In the genomic region with DNA sequence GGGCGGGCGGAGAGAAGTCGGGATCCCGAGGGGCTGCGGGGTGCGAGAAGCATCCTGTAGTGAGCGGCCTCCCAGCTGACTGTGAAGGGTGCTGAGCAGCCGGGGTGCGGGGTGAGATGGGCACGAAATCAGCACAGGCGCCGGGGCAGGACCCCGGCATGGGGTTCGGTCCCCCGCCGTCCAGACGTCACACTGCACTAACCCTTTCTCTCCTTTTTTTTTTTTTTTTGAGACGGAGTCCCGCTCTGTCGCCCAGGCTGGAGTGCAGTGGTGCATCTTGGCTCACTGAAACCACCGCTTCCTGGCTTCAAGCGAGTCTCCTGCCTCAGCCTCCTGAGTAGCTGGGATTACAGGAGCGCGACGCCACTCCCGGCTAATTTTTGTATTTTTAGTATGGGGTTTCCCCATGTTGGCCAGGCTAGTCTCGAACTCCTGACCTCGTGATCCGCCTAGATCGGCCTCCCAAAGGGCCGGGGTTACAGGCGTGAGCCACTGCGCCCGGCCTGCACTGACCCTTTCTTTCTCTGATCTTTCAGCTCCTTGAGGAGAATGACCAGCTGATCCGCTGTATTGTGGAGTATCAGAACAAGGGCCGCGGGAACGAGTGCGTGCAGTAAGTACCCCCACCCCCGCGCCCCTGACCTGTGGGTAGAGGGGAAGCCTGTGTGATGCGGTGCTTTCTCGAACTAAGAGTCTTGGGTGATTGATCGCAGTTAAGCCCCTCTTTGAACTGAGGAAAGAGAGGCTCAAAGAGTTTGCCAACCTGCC, we compare ENCODE assay signal across 8 cellular contexts. TPM values are rescaled to one million over a fixed set of nuclear protein-coding genes. Genes with fewer than 3 reads are reported as not detected.
A peak's percentile ranks its signal among the peaks of the same experiment; 100 is the strongest.
DNase-seq lines count a peak whose midpoint lies in the region; ATAC-seq and TF ChIP-seq lines count a peak whose summit lies in the region.

No MANE protein-coding gene starts in this region.

- H3K4me3 ChIP-seq in fibroblast of pulmonary artery (replicated peaks; ENCODE audit: low read depth, low read length) (peak overlapping the region; percentile 76), retinal pigment epithelial cell (ENCODE audit: low read length) (peak overlapping the region; percentile 74)

- H3K27me3 Mint-ChIP-seq in T-cell: no peaks in the 10 kb centered on the region

- H3K4me3 Mint-ChIP-seq in T-cell: peak overlapping the region; percentile 84 to 99 (median 94)

- H3K27ac Mint-ChIP-seq in T-cell: peak overlapping the region; percentile 85 to 99

- CTCF ChIA-PET in T-cell (lab: Charles Lee): interaction anchor here (0.6 to 1.8 kb wide), 11 partner anchors 8 to 634 kb away, joined by 3 to 16 read pairs (median 4); partner anchors contain the start of genes NKTR (in 1 of the 2), SEC22C (in 1 of the 2) and VIPR1 (in 1 of the 2)

- H3K36me3 Mint-ChIP-seq in T-cell: peaks cover 23% of the 10 kb centered on the region

- peak; percentile 35 for DNase-seq in DMS53 (lab: John Stamatoyannopoulos, UW)
- no peak for DNase-seq in DMS53 treated with DMSO at 0.1 percent for 48 hours (lab: John Stamatoyannopoulos, UW; ENCODE audit: unreplicated experiment)
- DNase-seq in T-cell: no peak
- DNase-seq in fibroblast of pulmonary artery (ENCODE audit: low read depth): peak; percentile 25
- no peak for DNase-seq in retinal pigment epithelial cell (ENCODE audit: low read depth)
- DNase-seq in cerebellar nuclear complex (lab: John Stamatoyannopoulos, UW): no peak

- H3K4me1 Mint-ChIP-seq in T-cell: peaks cover 16 to 43% (median 38%) of the 10 kb centered on the region in 3 donors

- TF ChIP-seq CTCF in fibroblast of pulmonary artery (IDR thresholded peaks at IDR 0.05; ENCODE audit: low read length, missing control alignments) (no peak), retinal pigment epithelial cell (conservative IDR thresholded peaks at IDR 0.05; ENCODE audit: low read depth, low read length) (no peak)

- POLR2A ChIA-PET in T-cell (lab: Charles Lee): interaction anchor here (0.5 to 2.5 kb wide), 12 partner anchors 10 to 371 kb away, joined by 3 to 21 read pairs (median 4); partner anchors contain the start of genes NKTR (in 1 of the 2), SEC22C (in 1 of the 2) and VIPR1 (in 1 of the 2)

- peak in 1 of 4 experiments; percentile 34 for ATAC-seq in T-cell (replicated peaks in 1 of 4)
- no peak for ATAC-seq in activated CD4-positive, CD25-positive, alpha-beta regulatory T cell treated with anti-CD3 and anti-CD28 coated beads, Interleukin-2, amount 50 U/mL, for 24 hours
- ATAC-seq in GM18498 (IDR thresholded peaks at IDR 0.05; ENCODE audit: unreplicated experiment): no peak

- no peaks in the 10 kb centered on the region for H3K9me3 Mint-ChIP-seq in T-cell

RNA-seq across cellular contexts. Expression of gene SS18L2, which starts 0.5 kb away (rescaled TPM):
- total RNA-seq in T-cell: 10 to 100 TPM; 33.0 to 52.6 (median 46.4) TPM

RNA-seq across cellular contexts. Expression of gene NKTR, which starts 9.3 kb away (rescaled TPM):
- total RNA-seq in T-cell: 100 to 1,000 TPM; 185 to 252 (median 209) TPM

RNA-seq across cellular contexts. Expression of gene SEC22C, which starts 9.4 kb away (rescaled TPM):
- total RNA-seq in T-cell: 10 to 100 TPM; 50.1 to 71.2 (median 53.6) TPM

Comparison
In these comparisons a context has a peak if more than half of its experiments do, and no peak if none do; other contexts are left out.
1. DNase-seq: peak in DMS53 (single experiment) and fibroblast of pulmonary artery (single experiment); none in DMS53 treated with DMSO at 0.1 percent for 48 hours (single experiment), T-cell (0 of 34), retinal pigment epithelial cell (single experiment) and cerebellar nuclear complex (0 of 2).